17 cellular contexts compared by ENCODE assay signal in genomic region chr10:124057580-124057979, GRCh38. TPM values are rescaled to one million over a fixed set of nuclear protein-coding genes. Genes with fewer than 3 reads are reported as not detected.
DNase-seq lines count a peak whose midpoint lies in the region; ATAC-seq, FAIRE-seq and TF ChIP-seq lines count a peak whose summit lies in the region.
"Had no signal": no experiment of that assay in that cellular context is flagged by ENCODE, and none has a peak within 500 bp of the region (broad histone marks: within the 10 kb centered on the region; RNA-seq: fewer than 3 reads in every experiment).

No MANE protein-coding gene starts in this region.

- intact Hi-C loops in posterior vena cava (cut with DNase I) (no loop called here), HepG2 (cut with micrococcal nuclease; ENCODE audit: unreplicated experiment) (no loop called here)

- POLR2A ChIA-PET in HepG2 (lab: Yijun Ruan, JAX), result no interaction called here

- peaks cover 98% of the 10 kb centered on the region for H3K79me2 ChIP-seq in HepG2 (ENCODE audit: insufficient read depth, low read length)

- H3K27me3 ChIP-seq in BLaER1 (no peaks in the 10 kb centered on the region), HepG2 (ENCODE audit: control insufficient read depth in 1 of 2, insufficient read depth in 2 of 2, low read length in 2 of 2) (no peaks in the 10 kb centered on the region)

- no peak for TF ChIP-seq RAD21 in HepG2 (CRISPR knock-in tag; IDR thresholded peaks at IDR 0.05)

- H3K9ac ChIP-seq in BLaER1, result no peak overlapping the region; the same call in 1 of the 2 replicates
- no peak overlapping the region for H3K9ac ChIP-seq in HepG2 (ENCODE audit: insufficient read depth, low read depth, low read length)

- peak overlapping the region; percentile 81 for H3K27ac Mint-ChIP-seq in glutamatergic neuron (ENCODE audit: unreplicated experiment)
- H3K27ac Mint-ChIP-seq: B cell; CD8-positive, alpha-beta memory T cell; HFFc6 had no signal

- BruUV-seq in HepG2 (replicated peaks; lab: Mats Ljungman, UMichigan), result no TSS peak

- DNase-seq in NCI-H1694 (lab: John Stamatoyannopoulos, UW) (peak; percentile 31), glutamatergic neuron (no peak), posterior vena cava (ENCODE audit: low spot score) (peak; percentile 54), HepG2 (ENCODE audit: low spot score) (no peak), hypothalamus (lab: John Stamatoyannopoulos, UW) (no peak), D721Med (ENCODE audit: insufficient read length, low spot score) (no peak)
- DNase-seq: Caco-2; CD8-positive, alpha-beta memory T cell; DMS53; GF-D8; HCEC 1CT; HFFc6 had no signal

- no peak overlapping the region for H2AFZ ChIP-seq in HepG2 (ENCODE audit: low read length)

- H3K4me1 ChIP-seq in BLaER1, result peaks cover 89% of the 10 kb centered on the region
- H3K4me1 ChIP-seq in HepG2 (ENCODE audit: insufficient read depth, low read length), result peaks cover 100% of the 10 kb centered on the region

- H3K4me1 Mint-ChIP-seq in glutamatergic neuron (ENCODE audit: low read depth, unreplicated experiment), result peaks cover 20% of the 10 kb centered on the region
- H3K4me1 Mint-ChIP-seq: CD8-positive, alpha-beta memory T cell had no signal

- H3K9me3 Mint-ChIP-seq in glutamatergic neuron (ENCODE audit: unreplicated experiment), result peaks cover 3% of the 10 kb centered on the region
- H3K9me3 Mint-ChIP-seq: CD8-positive, alpha-beta memory T cell; HFFc6 had no signal

- FAIRE-seq in HepG2 (lab: Jason Lieb, UNC) (no peak), D721Med (lab: Jason Lieb, UNC) (no peak)
- FAIRE-seq: A204.1, GM19239 had no signal

- H3K4me2 ChIP-seq in BLaER1 (peak overlapping the region; percentile 69), HepG2 (ENCODE audit: low read depth, low read length) (no peak overlapping the region)

- in situ Hi-C loops in HepG2 (cut with HindIII; ENCODE audit: extremely low pct_ligation_motif_present, low pct_unique_long_range_greater_than_20kb), result no loop called here

- TF ChIP-seq CTCF in glutamatergic neuron (IDR thresholded peaks at IDR 0.05; ENCODE audit: partially characterized antibody, unreplicated experiment), result no peak
- no peak for TF ChIP-seq CTCF in HepG2 (CRISPR knock-in tag; IDR thresholded peaks at IDR 0.05)
- TF ChIP-seq CTCF in D721Med (IDR thresholded peaks at IDR 0.05; ENCODE audit: insufficient read depth, missing control alignments), result no peak

- TF ChIP-seq POLR2A in HepG2 (IDR thresholded peaks at IDR 0.05; ENCODE audit: insufficient read depth in 1 of 2, low read depth in 2 of 2, low read length in 2 of 2), result no peak

- WGBS in HepG2 (ENCODE audit: low lambda C conversion rate), result 93% methylated on average over 6 of the region's 6 CpGs

- peaks cover 87% of the 10 kb centered on the region for H3K36me3 ChIP-seq in BLaER1
- H3K36me3 ChIP-seq in HepG2 (replicated peaks in 1 of 2; ENCODE audit: control insufficient read depth in 1 of 2, insufficient read depth in 2 of 2, low read length in 2 of 2), result peaks cover 7 to 28% of the 10 kb centered on the region in 2 experiments

- H3K27ac ChIP-seq in BLaER1 (peak overlapping the region; percentile 22; the same call in 1 of the 2 replicates), HepG2 (ENCODE audit: extremely low read length, insufficient read depth, low read length) (no peak overlapping the region)
- H3K27ac ChIP-seq: HL-60 had no signal

- no peak overlapping the region for H3K4me3 ChIP-seq in BLaER1
- no peak overlapping the region for H3K4me3 ChIP-seq in HepG2 (replicated peaks in 1 of 3; ENCODE audit: insufficient read depth in 1 of 3, low read depth in 2 of 3, low read length in 3 of 3)

- H3K4me3 Mint-ChIP-seq in glutamatergic neuron (ENCODE audit: unreplicated experiment), result no peak overlapping the region
- H3K4me3 Mint-ChIP-seq: B cell; CD8-positive, alpha-beta memory T cell; HFFc6 had no signal

- H4K20me1 ChIP-seq in BLaER1 (peaks cover 99% of the 10 kb centered on the region), HepG2 (ENCODE audit: insufficient read depth, low read length) (peaks cover 44% of the 10 kb centered on the region; the same call in 1 of the 2 replicates)

- peaks cover 5% of the 10 kb centered on the region for H3K27me3 Mint-ChIP-seq in glutamatergic neuron (ENCODE audit: unreplicated experiment)
- H3K27me3 Mint-ChIP-seq: B cell had no signal

- H3K36me3 Mint-ChIP-seq in glutamatergic neuron (ENCODE audit: unreplicated experiment), result no peaks in the 10 kb centered on the region
- H3K36me3 Mint-ChIP-seq: CD8-positive, alpha-beta memory T cell had no signal

- peaks cover 12% of the 10 kb centered on the region for H3K9me3 ChIP-seq in BLaER1
- no peaks in the 10 kb centered on the region for H3K9me3 ChIP-seq in HepG2 (ENCODE audit: low read length)
- H3K9me3 ChIP-seq: Caco-2 had no signal

- ATAC-seq in HepG2, result no peak

- CTCF ChIA-PET in HepG2 (lab: Yijun Ruan, JAX; ENCODE audit: low intra/inter-chr PET ratio, low total read pairs), result no interaction called here

- TF ChIP-seq EP300 in HepG2 (IDR thresholded peaks at IDR 0.05; ENCODE audit: low read depth in 2 of 2, low read length in 2 of 2) (no peak), HepG2 (CRISPR knock-in tag; IDR thresholded peaks at IDR 0.05; ENCODE audit: borderline replicate concordance) (no peak)

TF ChIP-seq in HepG2, 621 proteins besides CTCF, POLR2A, EP300 and RAD21:
- TF ChIP-seq MYNN (CRISPR knock-in tag; IDR thresholded peaks at IDR 0.05; ENCODE audit: low read depth), result no peak
- no peak for TF ChIP-seq JUN (CRISPR knock-in tag; IDR thresholded peaks at IDR 0.05)
- no peak for TF ChIP-seq KAT7 (CRISPR knock-in tag; IDR thresholded peaks at IDR 0.05; ENCODE audit: borderline replicate concordance)
- TF ChIP-seq, protein P1, sequence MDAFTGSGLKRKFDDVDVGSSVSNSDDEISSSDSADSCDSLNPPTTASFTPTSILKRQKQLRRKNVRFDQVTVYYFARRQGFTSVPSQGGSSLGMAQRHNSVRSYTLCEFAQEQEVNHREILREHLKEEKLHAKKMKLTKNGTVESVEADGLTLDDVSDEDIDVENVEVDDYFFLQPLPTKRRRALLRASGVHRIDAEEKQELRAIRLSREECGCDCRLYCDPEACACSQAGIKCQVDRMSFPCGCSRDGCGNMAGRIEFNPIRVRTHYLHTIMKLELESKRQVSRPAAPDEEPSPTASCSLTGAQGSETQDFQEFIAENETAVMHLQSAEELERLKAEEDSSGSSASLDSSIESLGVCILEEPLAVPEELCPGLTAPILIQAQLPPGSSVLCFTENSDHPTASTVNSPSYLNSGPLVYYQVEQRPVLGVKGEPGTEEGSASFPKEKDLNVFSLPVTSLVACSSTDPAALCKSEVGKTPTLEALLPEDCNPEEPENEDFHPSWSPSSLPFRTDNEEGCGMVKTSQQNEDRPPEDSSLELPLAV (CRISPR knock-in tag; conservative IDR thresholded peaks at IDR 0.05; ENCODE audit: low read depth), result no peak
- TF ChIP-seq, protein P2, sequence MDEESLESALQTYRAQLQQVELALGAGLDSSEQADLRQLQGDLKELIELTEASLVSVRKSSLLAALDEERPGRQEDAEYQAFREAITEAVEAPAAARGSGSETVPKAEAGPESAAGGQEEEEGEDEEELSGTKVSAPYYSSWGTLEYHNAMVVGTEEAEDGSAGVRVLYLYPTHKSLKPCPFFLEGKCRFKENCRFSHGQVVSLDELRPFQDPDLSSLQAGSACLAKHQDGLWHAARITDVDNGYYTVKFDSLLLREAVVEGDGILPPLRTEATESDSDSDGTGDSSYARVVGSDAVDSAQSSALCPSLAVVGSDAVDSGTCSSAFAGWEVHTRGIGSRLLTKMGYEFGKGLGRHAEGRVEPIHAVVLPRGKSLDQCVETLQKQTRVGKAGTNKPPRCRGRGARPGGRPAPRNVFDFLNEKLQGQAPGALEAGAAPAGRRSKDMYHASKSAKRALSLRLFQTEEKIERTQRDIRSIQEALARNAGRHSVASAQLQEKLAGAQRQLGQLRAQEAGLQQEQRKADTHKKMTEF (CRISPR knock-in tag; IDR thresholded peaks at IDR 0.05), result no peak
- no peak for TF ChIP-seq HNF1B (CRISPR knock-in tag; IDR thresholded peaks at IDR 0.05)
- no peak for TF ChIP-seq HHEX (CRISPR knock-in tag; IDR thresholded peaks at IDR 0.05)

RNA-seq across cellular contexts. Expression of gene CHST15, which starts 35.8 kb away (rescaled TPM):
- total RNA-seq in glutamatergic neuron (ENCODE audit: unreplicated experiment) (2.4 TPM), posterior vena cava (10 to 100 TPM; 25.8 to 30.1 TPM), HepG2 (2016; rRNA removed; fragmentation: Illumina TruSeq; extraction: Trizol) (1.1 and 1.4 TPM in 2 replicates)
- 1.0 and 1.2 TPM in 2 replicates for total RNA-seq in HepG2 (2016; cell fraction: cytosol; rRNA removed; fragmentation: Illumina TruSeq; extraction: Trizol; ENCODE audit: low read depth)
- total RNA-seq in HepG2 (2016; cell fraction: insoluble cytoplasmic fraction; rRNA removed; fragmentation: Illumina TruSeq; extraction: Trizol), result 1.4 and 1.5 TPM in 2 replicates
- 2.7 and 2.9 TPM in 2 replicates for total RNA-seq in HepG2 (2016; cell fraction: membrane; rRNA removed; fragmentation: Illumina TruSeq; extraction: Trizol)
- total RNA-seq in HepG2 (2016; cell fraction: nucleus; rRNA removed; fragmentation: Illumina TruSeq; extraction: Trizol), result 1.1 and 1.9 TPM in 2 replicates
- polyA plus RNA-seq in HepG2 (2011; rRNA removed), result 94.7 and 113 TPM in 2 replicates
- 101 and 112 TPM in 2 replicates for polyA plus RNA-seq in HepG2 (2011; cell fraction: cytosol; rRNA removed)
- 181 and 188 TPM in 2 replicates for polyA plus RNA-seq in HepG2 (2011; cell fraction: nucleus; rRNA removed)
- polyA plus RNA-seq in HepG2 (2012), result 46.0 and 71.6 TPM in 2 replicates
- polyA plus RNA-seq in HepG2 (2016; cell fraction: cytosol; fragmentation: Illumina TruSeq; extraction: Trizol; ENCODE audit: low read depth), result 0.27 and 0.52 TPM in 2 replicates
- 1.4 TPM in 2 replicates for polyA plus RNA-seq in HepG2 (2016; cell fraction: insoluble cytoplasmic fraction; fragmentation: Illumina TruSeq; extraction: Trizol; ENCODE audit: low read depth)
- polyA plus RNA-seq in HepG2 (2016; cell fraction: membrane; fragmentation: Illumina TruSeq; extraction: Trizol; ENCODE audit: low read depth), result 0.68 and 0.92 TPM in 2 replicates
- 1.1 and 1.9 TPM in 2 replicates for polyA plus RNA-seq in HepG2 (2016; cell fraction: nucleus; fragmentation: Illumina TruSeq; extraction: Trizol; ENCODE audit: insufficient read depth, low read depth)
- 10.5 and 261 TPM in 2 replicates for polyA minus RNA-seq in HepG2 (2011; rRNA and poly(A)+ RNA removed; ENCODE audit: low replicate concordance)
- 111 and 123 TPM in 2 replicates for polyA minus RNA-seq in HepG2 (2011; cell fraction: cytosol; rRNA and poly(A)+ RNA removed)
- 241 and 251 TPM in 2 replicates for polyA minus RNA-seq in HepG2 (2011; cell fraction: nucleus; rRNA and poly(A)+ RNA removed)
- polyA plus RNA-seq: CD8-positive, alpha-beta memory T cell had no signal

Comparison
In these comparisons a context has a peak if more than half of its experiments do, and no peak if none do; other contexts are left out.
1. DNase-seq: peak in NCI-H1694 (single experiment) and posterior vena cava (single experiment); none in glutamatergic neuron (single experiment), HepG2 (single experiment), hypothalamus (0 of 51) and D721Med (single experiment).